ENCODE assay signal across 6 cellular contexts in the genomic region with DNA sequence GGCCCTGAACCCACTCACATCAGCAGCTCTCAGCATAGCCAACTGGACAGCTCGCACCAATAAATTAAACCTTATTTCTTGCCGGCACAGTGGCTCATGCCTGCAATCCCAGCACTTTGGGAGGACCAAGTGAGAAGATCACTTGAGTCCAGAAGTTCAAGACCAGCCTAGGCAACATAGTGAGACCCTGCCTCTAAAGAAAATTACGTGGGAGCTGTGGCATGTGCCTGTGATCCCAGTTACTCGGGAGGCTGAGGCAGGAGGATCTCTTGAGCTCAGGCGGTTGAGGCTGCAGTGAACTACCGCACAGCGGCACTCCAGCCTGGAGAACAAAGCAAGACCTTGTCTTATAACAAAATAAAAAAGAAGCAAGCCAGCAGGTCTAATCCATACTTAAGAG.
"Had no signal": no experiment of that assay in that cellular context is flagged by ENCODE, and none has a peak within 500 bp of the region (broad histone marks: within the 10 kb centered on the region; RNA-seq: fewer than 3 reads in every experiment).

No MANE protein-coding gene starts in this region.

- H3K4me3 ChIP-seq: GM23338 had no signal

- H3K4me3 Mint-ChIP-seq: GM23338, H9, IgD-negative memory B cell had no signal

- H3K4me1 Mint-ChIP-seq: GM23338, H9, IgD-negative memory B cell had no signal

- H3K36me3 Mint-ChIP-seq: IgD-negative memory B cell had no signal

- H3K27ac Mint-ChIP-seq: GM23338, H9, IgD-negative memory B cell had no signal

- ATAC-seq: GM23338, HepG2 had no signal

- DNase-seq: H9, HCEC 1CT had no signal

- H3K27me3 Mint-ChIP-seq: IgD-negative memory B cell had no signal

- H3K27ac ChIP-seq: HL-60 had no signal
